26 cellular contexts compared by ENCODE assay signal in genomic region chr3:9938966-9939365, GRCh38. TPM values are rescaled to one million over a fixed set of nuclear protein-coding genes. Genes with fewer than 3 reads are reported as not detected.
DNase-seq lines count a peak whose midpoint lies in the region; ATAC-seq, FAIRE-seq and TF ChIP-seq lines count a peak whose summit lies in the region.
"Had no signal": no experiment of that assay in that cellular context is flagged by ENCODE, and none has a peak within 500 bp of the region (broad histone marks: within the 10 kb centered on the region; RNA-seq: fewer than 3 reads in every experiment).

No MANE protein-coding gene starts in this region.

- no peaks in the 10 kb centered on the region for H3K9me3 ChIP-seq in A549
- no peaks in the 10 kb centered on the region for H3K9me3 ChIP-seq in HEK293 (ENCODE audit: control insufficient read depth, insufficient read depth, low read depth, low read length)
- no peaks in the 10 kb centered on the region for H3K9me3 ChIP-seq in ectodermal cell (ENCODE audit: control insufficient read depth, low read length)
- no peaks in the 10 kb centered on the region for H3K9me3 ChIP-seq in tibial artery
- H3K9me3 ChIP-seq: BLaER1 treated with 17β-estradiol and CSF1 and Interleukin-3, amounts not matched to agents 10 nM and 100 nM; Caco-2 had no signal

- TF ChIP-seq POLR2A in A549 (IDR thresholded peaks at IDR 0.05; ENCODE audit: low read length): no peak
- no peak for TF ChIP-seq POLR2A in GM18505 (IDR thresholded peaks at IDR 0.05; ENCODE audit: borderline replicate concordance, extremely low read depth, insufficient read depth, insufficient read length)

- no peaks in the 10 kb centered on the region for H3K27me3 ChIP-seq in ectodermal cell (ENCODE audit: control insufficient read depth, insufficient read depth, low read length, poor library complexity, severe bottlenecking)
- H3K27me3 ChIP-seq in tibial artery: no peaks in the 10 kb centered on the region
- H3K27me3 ChIP-seq: BLaER1 treated with 17β-estradiol and CSF1 and Interleukin-3, amounts not matched to agents 10 nM and 100 nM had no signal

- H3K4me3 ChIP-seq in A549 (no peak overlapping the region), HEK293 (ENCODE audit: low read depth, low read length) (no peak overlapping the region), ectodermal cell (ENCODE audit: insufficient read depth, low read depth, low read length) (no peak overlapping the region), tibial artery (no peak overlapping the region)
- H3K4me3 ChIP-seq: BLaER1 treated with 17β-estradiol and CSF1 and Interleukin-3, amounts not matched to agents 10 nM and 100 nM; GM12878 had no signal

- no peak for FAIRE-seq in A549 (lab: Jason Lieb, UNC)
- FAIRE-seq: A204.1, D721Med, GM12878, GM12892, GM19239 had no signal

- H3K4me3 Mint-ChIP-seq in glutamatergic neuron (ENCODE audit: unreplicated experiment): no peak overlapping the region
- H3K4me3 Mint-ChIP-seq: B cell; CD4-positive, alpha-beta T cell; CD8-positive, alpha-beta T cell had no signal

- no peak overlapping the region for H3K4me2 ChIP-seq in A549
- H3K4me2 ChIP-seq: BLaER1 treated with 17β-estradiol and CSF1 and Interleukin-3, amounts not matched to agents 10 nM and 100 nM had no signal

- H3K27ac ChIP-seq in A549: no peak overlapping the region
- H3K27ac ChIP-seq in HEK293 (ENCODE audit: extremely low read depth, low read depth, low read length): no peak overlapping the region
- peak overlapping the region; percentile 60 for H3K27ac ChIP-seq in ectodermal cell (ENCODE audit: insufficient read depth, low read depth, low read length, poor library complexity, severe bottlenecking)
- no peak overlapping the region for H3K27ac ChIP-seq in tibial artery
- H3K27ac ChIP-seq: BLaER1 treated with 17β-estradiol and CSF1 and Interleukin-3, amounts not matched to agents 10 nM and 100 nM; C4-2B had no signal

- intact Hi-C loops in tibial artery (cut with DNase I; ENCODE audit: low total_unique reads): no loop called here

- H3K4me1 ChIP-seq in A549 (peaks cover 13% of the 10 kb centered on the region), HEK293 (ENCODE audit: control insufficient read depth, insufficient read depth, low read length) (0 out of 2 replicates have a peak, but pooled peaks cover 2% of the 10 kb centered on the region), ectodermal cell (ENCODE audit: control insufficient read depth, insufficient read depth, low read length) (peaks cover 7% of the 10 kb centered on the region), tibial artery (peaks cover 4 to 23% (median 19%) of the 10 kb centered on the region in 4 donors)

- POLR2A ChIA-PET in A549 (lab: Yijun Ruan, JAX): no interaction called here
- POLR2A ChIA-PET in HEK293 (lab: Yijun Ruan, JAX): interaction anchor here (1.9 kb wide), 1 partner anchor 8 kb away, joined by 6 read pairs; no protein-coding TSS in a partner anchor

- DNase-seq in A549 (ENCODE audit: low read depth in 1 of 2, low spot score in 1 of 2) (no peak), glutamatergic neuron (no peak), tibial artery (no peak), DMS153 (lab: John Stamatoyannopoulos, UW) (no peak)
- DNase-seq: 8988T; AML-193; Caco-2; Calu3; CD4-positive, alpha-beta T cell; CD8-positive, alpha-beta T cell; DMS79; DND-41; EL; GDM1 had no signal

- peaks cover 12% of the 10 kb centered on the region for H3K4me1 Mint-ChIP-seq in glutamatergic neuron (ENCODE audit: low read depth, unreplicated experiment)

- H3K9me3 Mint-ChIP-seq in glutamatergic neuron (ENCODE audit: unreplicated experiment): peaks cover 5% of the 10 kb centered on the region
- H3K9me3 Mint-ChIP-seq: CD4-positive, alpha-beta T cell; CD8-positive, alpha-beta T cell had no signal

- ATAC-seq in A549 (no peak), GM18505 (IDR thresholded peaks at IDR 0.05; ENCODE audit: unreplicated experiment) (no peak), HG03457 (IDR thresholded peaks at IDR 0.05; ENCODE audit: unreplicated experiment) (no peak)
- ATAC-seq: CD8-positive, alpha-beta T cell; GM12878 had no signal

- TF ChIP-seq CTCF in A549 (IDR thresholded peaks at IDR 0.05) (no peak), HEK293 (tag by site-specific recombination; IDR thresholded peaks at IDR 0.05) (no peak), glutamatergic neuron (IDR thresholded peaks at IDR 0.05; ENCODE audit: partially characterized antibody, unreplicated experiment) (no peak), tibial artery (IDR thresholded peaks at IDR 0.05) (no peak)

- CTCF ChIA-PET in A549 (lab: Yijun Ruan, JAX): interaction anchor here (1.3 to 1.9 kb wide), 2 partner anchors 8 to 211 kb away, joined by 3 to 9 read pairs; no protein-coding TSS in a partner anchor
- CTCF ChIA-PET in HEK293 (lab: Yijun Ruan, JAX): interaction anchor here (0.6 kb wide), 1 partner anchor 48 kb away, joined by 3 read pairs; no protein-coding TSS in a partner anchor

- no peak for TF ChIP-seq RAD21 in A549 (conservative IDR thresholded peaks at IDR 0.05 in 1 of 2, IDR thresholded peaks at IDR 0.05 in 1 of 2)

- WGBS in A549 (ENCODE audit: missing lambda C conversion rate): 95% methylated on average over 2 of the region's 2 CpGs
- 88 to 94% methylated on average over 1 of the region's 2 CpGs for WGBS in ectodermal cell, 2 experiments

- peak overlapping the region; percentile 86 for H3K27ac Mint-ChIP-seq in glutamatergic neuron (ENCODE audit: unreplicated experiment)
- H3K27ac Mint-ChIP-seq: B cell; CD4-positive, alpha-beta T cell; CD8-positive, alpha-beta T cell had no signal

- peaks cover 7% of the 10 kb centered on the region for H3K27me3 Mint-ChIP-seq in glutamatergic neuron (ENCODE audit: unreplicated experiment)
- H3K27me3 Mint-ChIP-seq: B cell; CD4-positive, alpha-beta T cell had no signal

- no peaks in the 10 kb centered on the region for H3K36me3 Mint-ChIP-seq in glutamatergic neuron (ENCODE audit: unreplicated experiment)

- no peak for TF ChIP-seq EP300 in A549 (IDR thresholded peaks at IDR 0.05)

- peaks cover 6 to 59% of the 10 kb centered on the region in 2 experiments; a peak in 2 of 3 replicates for H3K36me3 ChIP-seq in HEK293 (ENCODE audit: control insufficient read depth in 2 of 2, insufficient read depth in 1 of 2, low read length in 2 of 2)
- peaks cover 4% of the 10 kb centered on the region for H3K36me3 ChIP-seq in ectodermal cell (ENCODE audit: control insufficient read depth, insufficient read depth, low read length)
- H3K36me3 ChIP-seq in tibial artery: peaks cover 6 to 61% (median 29%) of the 10 kb centered on the region in 3 donors

RNA-seq across cellular contexts. Expression of gene CRELD1, which starts 5.3 kb away (rescaled TPM):
- polyA plus RNA-seq in A549 (2011; rRNA removed): 13.1 and 13.9 TPM in 2 replicates
- polyA plus RNA-seq in A549 (2012; cell fraction: cytosol; rRNA removed): 14.6 and 14.9 TPM in 2 replicates
- 25.3 and 26.0 TPM in 2 replicates for polyA plus RNA-seq in A549 (2012; cell fraction: nucleus; rRNA removed)
- polyA plus RNA-seq in A549 (2017; fragmentation: RNase III; extraction: RNeasy Plus Mini Kit Qiagen cat#74134 plus additional on column Dnase treatment): 9.8 to 13.6 TPM (median 11.1 TPM) in 3 replicates
- 6.2 and 9.1 TPM in 2 replicates for polyA minus RNA-seq in A549 (2011; rRNA and poly(A)+ RNA removed)
- 31.4 TPM for polyA plus RNA-seq in ectodermal cell (2013, experiment 1 of 4)
- polyA plus RNA-seq in ectodermal cell (2013, experiment 2 of 4): 29.1 TPM
- 24.9 TPM for polyA plus RNA-seq in ectodermal cell (2013, experiment 3 of 4)
- 29.8 TPM for polyA plus RNA-seq in ectodermal cell (2013, experiment 4 of 4)
- total RNA-seq in glutamatergic neuron (ENCODE audit: unreplicated experiment): 92.6 TPM

RNA-seq across cellular contexts. Expression of gene PRRT3, which starts 13.2 kb away (rescaled TPM):
- polyA plus RNA-seq in A549 (2011; rRNA removed): 0.50 and 0.53 TPM in 2 replicates
- polyA plus RNA-seq in A549 (2012; cell fraction: cytosol; rRNA removed): 1.1 and 1.4 TPM in 2 replicates
- polyA plus RNA-seq in A549 (2012; cell fraction: nucleus; rRNA removed): 1.6 and 2.1 TPM in 2 replicates
- 1.1 to 1.3 TPM (median 1.1 TPM) in 3 replicates for polyA plus RNA-seq in A549 (2017; fragmentation: RNase III; extraction: RNeasy Plus Mini Kit Qiagen cat#74134 plus additional on column Dnase treatment)
- 1.3 and 1.8 TPM in 2 replicates for polyA minus RNA-seq in A549 (2011; rRNA and poly(A)+ RNA removed)
- polyA plus RNA-seq in ectodermal cell (2013, experiment 1 of 4): 16.1 TPM
- 23.5 TPM for polyA plus RNA-seq in ectodermal cell (2013, experiment 2 of 4)
- 14.5 TPM for polyA plus RNA-seq in ectodermal cell (2013, experiment 3 of 4)
- 16.8 TPM for polyA plus RNA-seq in ectodermal cell (2013, experiment 4 of 4)
- total RNA-seq in glutamatergic neuron (ENCODE audit: unreplicated experiment): 8.9 TPM

RNA-seq across cellular contexts. Expression of gene IL17RC, which starts 22.1 kb away (rescaled TPM):
- 7.7 and 12.2 TPM in 2 replicates for polyA plus RNA-seq in A549 (2011; rRNA removed)
- 12.1 and 17.1 TPM in 2 replicates for polyA plus RNA-seq in A549 (2012; cell fraction: cytosol; rRNA removed)
- polyA plus RNA-seq in A549 (2012; cell fraction: nucleus; rRNA removed): 34.0 and 43.5 TPM in 2 replicates
- 9.1 to 9.8 TPM (median 9.4 TPM) in 3 replicates for polyA plus RNA-seq in A549 (2017; fragmentation: RNase III; extraction: RNeasy Plus Mini Kit Qiagen cat#74134 plus additional on column Dnase treatment)
- 16.6 and 23.1 TPM in 2 replicates for polyA minus RNA-seq in A549 (2011; rRNA and poly(A)+ RNA removed)
- polyA plus RNA-seq in ectodermal cell (2013, experiment 1 of 4): 8.4 TPM
- 10.1 TPM for polyA plus RNA-seq in ectodermal cell (2013, experiment 2 of 4)
- polyA plus RNA-seq in ectodermal cell (2013, experiment 3 of 4): 10.1 TPM
- 9.2 TPM for polyA plus RNA-seq in ectodermal cell (2013, experiment 4 of 4)
- 41.9 TPM for total RNA-seq in glutamatergic neuron (ENCODE audit: unreplicated experiment)

RNA-seq across cellular contexts. Expression of gene IL17RE, which starts 36.3 kb away (rescaled TPM):
- polyA plus RNA-seq in A549 (2011; rRNA removed): 0.53 and 0.60 TPM in 2 replicates
- 0.65 and 0.79 TPM in 2 replicates for polyA plus RNA-seq in A549 (2012; cell fraction: cytosol; rRNA removed)
- 3.4 and 3.7 TPM in 2 replicates for polyA plus RNA-seq in A549 (2012; cell fraction: nucleus; rRNA removed)
- polyA plus RNA-seq in A549 (2017; fragmentation: RNase III; extraction: RNeasy Plus Mini Kit Qiagen cat#74134 plus additional on column Dnase treatment): 0.44 to 0.67 TPM (median 0.47 TPM) in 3 replicates
- 0.92 and 1.3 TPM in 2 replicates for polyA minus RNA-seq in A549 (2011; rRNA and poly(A)+ RNA removed)
- 1.9 TPM for polyA plus RNA-seq in ectodermal cell (2013, experiment 1 of 4)
- polyA plus RNA-seq in ectodermal cell (2013, experiment 2 of 4): 1.2 TPM
- 1.2 TPM for polyA plus RNA-seq in ectodermal cell (2013, experiment 3 of 4)
- polyA plus RNA-seq in ectodermal cell (2013, experiment 4 of 4): 0.97 TPM
- total RNA-seq in glutamatergic neuron (ENCODE audit: unreplicated experiment): 3.9 TPM
- total RNA-seq: B cell had no signal

RNA-seq across cellular contexts. Expression of gene EMC3, which starts 47.7 kb away (rescaled TPM):
- polyA plus RNA-seq in A549 (2011; rRNA removed) (133 and 170 TPM in 2 replicates), A549 (2017; fragmentation: RNase III; extraction: RNeasy Plus Mini Kit Qiagen cat#74134 plus additional on column Dnase treatment) (63.5 to 72.9 TPM (median 65.0 TPM) in 3 replicates)
- 98.9 and 104 TPM in 2 replicates for polyA plus RNA-seq in A549 (2012; cell fraction: cytosol; rRNA removed)
- 50.6 and 63.0 TPM in 2 replicates for polyA plus RNA-seq in A549 (2012; cell fraction: nucleus; rRNA removed)
- polyA minus RNA-seq in A549 (2011; rRNA and poly(A)+ RNA removed): 74.9 and 76.0 TPM in 2 replicates
- 40.6 TPM for polyA plus RNA-seq in ectodermal cell (2013, experiment 1 of 4)
- 53.3 TPM for polyA plus RNA-seq in ectodermal cell (2013, experiment 2 of 4)
- polyA plus RNA-seq in ectodermal cell (2013, experiment 3 of 4): 52.4 TPM
- 47.2 TPM for polyA plus RNA-seq in ectodermal cell (2013, experiment 4 of 4)
- 49.0 TPM for total RNA-seq in glutamatergic neuron (ENCODE audit: unreplicated experiment)

Comparison
In these comparisons a context has a peak if more than half of its experiments do, and no peak if none do; other contexts are left out.
1. Of the 5 proteins assayed by ChIP-seq in both HEK293 and A549: peak only in HEK293: REST; only in A549: none; in both: none; in neither: 4.